In genomic region chr3:37595784-37596180, GRCh38 we compare ENCODE assay signal across 26 cellular contexts.
A peak's percentile ranks its signal among the peaks of the same experiment; 100 is the strongest.
DNase-seq lines count a peak whose midpoint lies in the region; ATAC-seq, FAIRE-seq and TF ChIP-seq lines count a peak whose summit lies in the region.
"Had no signal": no experiment of that assay in that cellular context is flagged by ENCODE, and none has a peak within 500 bp of the region (broad histone marks: within the 10 kb centered on the region; RNA-seq: fewer than 3 reads in every experiment).

No MANE protein-coding gene starts in this region.

- TF ChIP-seq CTCF in right lobe of liver (IDR thresholded peaks at IDR 0.05) (no peak), HepG2 (CRISPR knock-in tag; IDR thresholded peaks at IDR 0.05) (no peak), lower lobe of right lung (IDR thresholded peaks at IDR 0.05) (no peak), stomach (IDR thresholded peaks at IDR 0.05) (no peak), osteocyte (IDR thresholded peaks at IDR 0.05) (no peak), omental fat pad (IDR thresholded peaks at IDR 0.05) (no peak)

- no peak for FAIRE-seq in HepG2 (lab: Jason Lieb, UNC)
- FAIRE-seq: D721Med, RCC 7860, small intestine had no signal

- peaks cover 7% of the 10 kb centered on the region for H3K4me1 Mint-ChIP-seq in osteocyte (ENCODE audit: unreplicated experiment)
- H3K4me1 Mint-ChIP-seq: activated CD4-positive, alpha-beta T cell treated with anti-CD3 and anti-CD28 coated beads for 36 hours; activated T-helper 17 cell treated with anti-CD3 and anti-CD28 coated beads, Interleukin-2, amount 50 U/mL, for 72 hours; CD4-positive, CD25-positive, alpha-beta regulatory T cell; immature natural killer cell had no signal

- CTCF ChIA-PET in HepG2 (lab: Yijun Ruan, JAX; ENCODE audit: low intra/inter-chr PET ratio, low total read pairs) = no interaction called here

- TF ChIP-seq RAD21 in HepG2 (CRISPR knock-in tag; IDR thresholded peaks at IDR 0.05) = no peak

- H3K9me3 ChIP-seq in right lobe of liver (no peaks in the 10 kb centered on the region), HepG2 (ENCODE audit: low read length) (no peaks in the 10 kb centered on the region), lower lobe of right lung (no peaks in the 10 kb centered on the region), stomach (no peaks in the 10 kb centered on the region)
- H3K9me3 ChIP-seq: tibial nerve had no signal

- no peak overlapping the region for H3K27ac Mint-ChIP-seq in osteocyte (ENCODE audit: unreplicated experiment)
- H3K27ac Mint-ChIP-seq: activated CD4-positive, alpha-beta T cell treated with anti-CD3 and anti-CD28 coated beads for 36 hours; activated CD8-positive, alpha-beta T cell treated with anti-CD3 and anti-CD28 coated beads, Interleukin-2, amount 10 ng/mL, durations not matched to agents 7 days and 5 days; activated T-helper 17 cell treated with anti-CD3 and anti-CD28 coated beads, Interleukin-2, amount 50 U/mL, for 72 hours; CD4-positive, CD25-positive, alpha-beta regulatory T cell; immature natural killer cell; T-helper 2 cell treated with Interferon-gamma antibody and Interleukin-4, amounts not matched to agents 5 μg/mL and 100 μg/mL, for 36 hours had no signal

- intact Hi-C loops in right lobe of liver (cut with DNase I) (no loop called here), HepG2 (cut with micrococcal nuclease; ENCODE audit: unreplicated experiment) (no loop called here), lower lobe of right lung (cut with DNase I) (no loop called here), stomach (cut with DNase I; ENCODE audit: low total_unique reads) (no loop called here)

- H3K36me3 ChIP-seq in right lobe of liver (no peaks in the 10 kb centered on the region), HepG2 (replicated peaks in 1 of 2; ENCODE audit: control insufficient read depth in 1 of 2, insufficient read depth in 2 of 2, low read length in 2 of 2) (no peaks in the 10 kb centered on the region), lower lobe of right lung (no peaks in the 10 kb centered on the region), stomach (no peaks in the 10 kb centered on the region)
- H3K36me3 ChIP-seq: tibial nerve had no signal

- H3K4me1 ChIP-seq in right lobe of liver = peaks cover 0 to 19% (median 0%) of the 10 kb centered on the region in 4 donors
- H3K4me1 ChIP-seq in HepG2 (ENCODE audit: insufficient read depth, low read length) = peaks cover 10% of the 10 kb centered on the region; the same call in 1 of the 2 replicates
- H3K4me1 ChIP-seq in lower lobe of right lung = peaks cover 31% of the 10 kb centered on the region
- peaks cover 26 to 53% (median 48%) of the 10 kb centered on the region in 4 donors for H3K4me1 ChIP-seq in stomach

- peak overlapping the region; percentile 1 to 43 (median 24) for H3K27ac ChIP-seq in right lobe of liver
- no peak overlapping the region for H3K27ac ChIP-seq in HepG2 (ENCODE audit: extremely low read length, insufficient read depth, low read length)
- H3K27ac ChIP-seq in lower lobe of right lung = peak overlapping the region; percentile 53
- H3K27ac ChIP-seq in stomach = peak overlapping the region; percentile 74 to 88 (median 84)
- H3K27ac ChIP-seq: tibial nerve had no signal

- H3K27me3 ChIP-seq in right lobe of liver (no peaks in the 10 kb centered on the region), HepG2 (ENCODE audit: control insufficient read depth in 1 of 2, insufficient read depth in 2 of 2, low read length in 2 of 2) (peaks cover 0 to 4% of the 10 kb centered on the region in 2 experiments; a peak in 2 of 5 replicates), lower lobe of right lung (ENCODE audit: low read depth) (no peaks in the 10 kb centered on the region), stomach (no peaks in the 10 kb centered on the region)
- H3K27me3 ChIP-seq: tibial nerve had no signal

- ATAC-seq in right lobe of liver (peak in 3 of 4 donors; percentile 47 to 65 (median 54)), HepG2 (no peak), lower lobe of right lung (no peak), omental fat pad (ENCODE audit: low FRiP score) (no peak)
- ATAC-seq: activated CD4-positive, alpha-beta T cell treated with anti-CD3 and anti-CD28 coated beads for 36 hours; activated CD8-positive, alpha-beta T cell treated with anti-CD3 and anti-CD28 coated beads, Interleukin-2, amount 10 ng/mL, durations not matched to agents 7 days and 5 days; activated T-helper 17 cell treated with anti-CD3 and anti-CD28 coated beads, Interleukin-2, amount 50 U/mL, for 72 hours; stimulated activated naive CD8-positive, alpha-beta T cell treated with anti-CD3 and anti-CD28 coated beads, Interleukin-15, Interleukin-2, amounts not matched to agents 100 U/mL and 50 U/mL, for 24 hours had no signal

- no TSS peak for BruUV-seq in HepG2 (replicated peaks; lab: Mats Ljungman, UMichigan)

- H3K4me3 Mint-ChIP-seq in osteocyte (ENCODE audit: unreplicated experiment) = no peak overlapping the region
- H3K4me3 Mint-ChIP-seq: activated CD4-positive, alpha-beta T cell treated with anti-CD3 and anti-CD28 coated beads for 36 hours; activated CD8-positive, alpha-beta T cell treated with anti-CD3 and anti-CD28 coated beads, Interleukin-2, amount 10 ng/mL, durations not matched to agents 7 days and 5 days; activated T-helper 17 cell treated with anti-CD3 and anti-CD28 coated beads, Interleukin-2, amount 50 U/mL, for 72 hours; CD4-positive, CD25-positive, alpha-beta regulatory T cell; immature natural killer cell; T-helper 2 cell treated with Interferon-gamma antibody and Interleukin-4, amounts not matched to agents 5 μg/mL and 100 μg/mL, for 36 hours had no signal

- no peak overlapping the region for H3K4me2 ChIP-seq in HepG2 (ENCODE audit: low read depth, low read length)

- H3K36me3 Mint-ChIP-seq in osteocyte (ENCODE audit: unreplicated experiment) = no peaks in the 10 kb centered on the region
- H3K36me3 Mint-ChIP-seq: CD4-positive, CD25-positive, alpha-beta regulatory T cell; immature natural killer cell had no signal

- 40% methylated on average over 2 of the region's 4 CpGs for WGBS in right lobe of liver (ENCODE audit: insufficient coverage, low coverage, low lambda C conversion rate, missing lambda C conversion rate)
- WGBS in HepG2 (ENCODE audit: low lambda C conversion rate) = 45% methylated on average over 4 of the region's 4 CpGs
- WGBS in stomach, 5 donors = 79 to 85% (median 81%) methylated on average over 4 of the region's 4 CpGs

- POLR2A ChIA-PET in HepG2 (lab: Yijun Ruan, JAX) = no interaction called here

- TF ChIP-seq POLR2A in right lobe of liver (IDR thresholded peaks at IDR 0.05) = no peak
- no peak for TF ChIP-seq POLR2A in HepG2 (IDR thresholded peaks at IDR 0.05; ENCODE audit: insufficient read depth in 1 of 2, low read depth in 2 of 2, low read length in 2 of 2)
- TF ChIP-seq POLR2A in stomach (IDR thresholded peaks at IDR 0.05) = no peak

- no peak for TF ChIP-seq EP300 in HepG2 (IDR thresholded peaks at IDR 0.05; ENCODE audit: low read depth in 2 of 2, low read length in 2 of 2)
- TF ChIP-seq EP300 in HepG2 (CRISPR knock-in tag; IDR thresholded peaks at IDR 0.05; ENCODE audit: borderline replicate concordance) = no peak
- TF ChIP-seq EP300 in stomach (IDR thresholded peaks at IDR 0.05) = no peak

- H3K9me3 Mint-ChIP-seq in osteocyte (ENCODE audit: unreplicated experiment) = no peaks in the 10 kb centered on the region
- H3K9me3 Mint-ChIP-seq: activated T-helper 17 cell treated with anti-CD3 and anti-CD28 coated beads, Interleukin-2, amount 50 U/mL, for 72 hours; T-helper 2 cell treated with Interferon-gamma antibody and Interleukin-4, amounts not matched to agents 5 μg/mL and 100 μg/mL, for 36 hours had no signal

- no peak overlapping the region for H3K9ac ChIP-seq in HepG2 (ENCODE audit: insufficient read depth, low read depth, low read length)

- in situ Hi-C loops in HepG2 (cut with HindIII; ENCODE audit: extremely low pct_ligation_motif_present, low pct_unique_long_range_greater_than_20kb) = no loop called here

- no peak overlapping the region for H2AFZ ChIP-seq in HepG2 (ENCODE audit: low read length)

- no peaks in the 10 kb centered on the region for H3K27me3 Mint-ChIP-seq in osteocyte (ENCODE audit: unreplicated experiment)
- H3K27me3 Mint-ChIP-seq: activated CD4-positive, alpha-beta T cell treated with anti-CD3 and anti-CD28 coated beads for 36 hours had no signal

- no peaks in the 10 kb centered on the region for H3K79me2 ChIP-seq in HepG2 (ENCODE audit: insufficient read depth, low read length)

- no peak overlapping the region for H3K4me3 ChIP-seq in right lobe of liver
- H3K4me3 ChIP-seq in HepG2 (replicated peaks in 1 of 3; ENCODE audit: insufficient read depth in 1 of 3, low read depth in 2 of 3, low read length in 3 of 3) = no peak overlapping the region
- H3K4me3 ChIP-seq in lower lobe of right lung = no peak overlapping the region
- no peak overlapping the region for H3K4me3 ChIP-seq in stomach
- H3K4me3 ChIP-seq: tibial nerve had no signal

- no peak for DNase-seq in right lobe of liver
- DNase-seq in HepG2 (ENCODE audit: low spot score) = no peak
- no peak for DNase-seq in lower lobe of right lung
- no peak for DNase-seq in stomach
- DNase-seq in osteocyte (ENCODE audit: extremely low spot score, unreplicated experiment) = no peak
- DNase-seq in omental fat pad (ENCODE audit: low spot score) = no peak
- no peak for DNase-seq in pons (ENCODE audit: low spot score)
- DNase-seq in SKM-1 treated with dmso at 0.1 percent for 144 hours (lab: John Stamatoyannopoulos, UW; ENCODE audit: unreplicated experiment) = no peak
- DNase-seq: activated CD4-positive, alpha-beta T cell treated with anti-CD3 and anti-CD28 coated beads for 36 hours; activated CD8-positive, alpha-beta T cell treated with anti-CD3 and anti-CD28 coated beads, Interleukin-2, amount 10 ng/mL, durations not matched to agents 7 days and 5 days; activated naive CD4-positive, alpha-beta T cell treated with anti-CD3 and anti-CD28 coated beads, Interleukin-2, amount 50 U/mL, for 16 hours; CD4-positive, CD25-positive, alpha-beta regulatory T cell; DND-41; immature natural killer cell; left colon; mesenchymal stem cell; NCI-H1092; NCI-H1694 treated with DMSO at 0.1 percent for 48 hours; SHP77 treated with DMSO at 0.1 percent for 48 hours; stimulated activated naive CD8-positive, alpha-beta T cell treated with anti-CD3 and anti-CD28 coated beads, Interleukin-15, Interleukin-2, amounts not matched to agents 100 U/mL and 50 U/mL, for 24 hours had no signal

- H4K20me1 ChIP-seq in HepG2 (ENCODE audit: insufficient read depth, low read length) = no peaks in the 10 kb centered on the region

TF ChIP-seq in HepG2, 621 proteins besides CTCF, POLR2A, EP300 and RAD21 (continues in another document):
- TF ChIP-seq ZFP1 (CRISPR knock-in tag; IDR thresholded peaks at IDR 0.05) (no peak), GLI4 (CRISPR knock-in tag; IDR thresholded peaks at IDR 0.05; ENCODE audit: borderline replicate concordance) (no peak)

Comparison
In these comparisons a context has a peak if more than half of its experiments do, and no peak if none do; other contexts are left out.
1. ATAC-seq: peak in right lobe of liver (3 of 4); none in HepG2 (single experiment), lower lobe of right lung (0 of 2) and omental fat pad (single experiment).